In genomic region chr3:141452773-141453172, GRCh38 we compare ENCODE assay signal across 15 cellular contexts.
"Had no signal": no experiment of that assay in that cellular context is flagged by ENCODE, and none has a peak within 500 bp of the region (broad histone marks: within the 10 kb centered on the region; RNA-seq: fewer than 3 reads in every experiment).

No MANE protein-coding gene starts in this region.

- H3K27me3 Mint-ChIP-seq: naive B cell; stimulated activated naive CD8-positive, alpha-beta T cell treated with anti-CD3 and anti-CD28 coated beads, Interleukin-15, amount 100 ng/mL, for 72 hours had no signal

- H3K4me2 ChIP-seq: smooth muscle cell had no signal

- H3K27me3 ChIP-seq: gastrocnemius medialis, heart left ventricle, testis, uterus had no signal

- H3K36me3 ChIP-seq: uterus had no signal

- H3K9me3 ChIP-seq: gastrocnemius medialis, heart left ventricle, lower lobe of right lung, testis, uterus had no signal

- H3K9me3 Mint-ChIP-seq: activated naive CD4-positive, alpha-beta T cell treated with anti-CD3 and anti-CD28 coated beads, Interleukin-2, amount 10 ng/mL, durations not matched to agents 7 days and 5 days; endodermal cell; mesothelial cell of epicardium; naive B cell; stimulated activated naive CD8-positive, alpha-beta T cell treated with anti-CD3 and anti-CD28 coated beads, Interleukin-15, amount 100 ng/mL, for 72 hours had no signal

- DNase-seq: gastrocnemius medialis, heart left ventricle, left cardiac atrium, lower lobe of right lung, occipital lobe, right cardiac atrium, T1000, testis, uterus had no signal

- H3K4me3 Mint-ChIP-seq: activated naive CD4-positive, alpha-beta T cell treated with anti-CD3 and anti-CD28 coated beads, Interleukin-2, amount 10 ng/mL, durations not matched to agents 7 days and 5 days; endodermal cell; mesothelial cell of epicardium; naive B cell; stimulated activated naive CD8-positive, alpha-beta T cell treated with anti-CD3 and anti-CD28 coated beads, Interleukin-15, amount 100 ng/mL, for 72 hours had no signal

- H3K4me1 ChIP-seq: uterus had no signal

- H3K4me3 ChIP-seq: gastrocnemius medialis, heart left ventricle, lower lobe of right lung, smooth muscle cell, testis, uterus had no signal

- H3K36me3 Mint-ChIP-seq: activated naive CD4-positive, alpha-beta T cell treated with anti-CD3 and anti-CD28 coated beads, Interleukin-2, amount 10 ng/mL, durations not matched to agents 7 days and 5 days; mesothelial cell of epicardium; naive B cell had no signal

- H3K27ac Mint-ChIP-seq: activated naive CD4-positive, alpha-beta T cell treated with anti-CD3 and anti-CD28 coated beads, Interleukin-2, amount 10 ng/mL, durations not matched to agents 7 days and 5 days; endodermal cell; mesothelial cell of epicardium; naive B cell; stimulated activated naive CD8-positive, alpha-beta T cell treated with anti-CD3 and anti-CD28 coated beads, Interleukin-15, amount 100 ng/mL, for 72 hours had no signal

- H3K27ac ChIP-seq: gastrocnemius medialis, lower lobe of right lung had no signal
